In genomic region chr2:137729305-137729704, GRCh38 we compare ENCODE assay signal across 16 cellular contexts.
DNase-seq lines count a peak whose midpoint lies in the region; TF ChIP-seq lines count a peak whose summit lies in the region.
"Had no signal": no experiment of that assay in that cellular context is flagged by ENCODE, and none has a peak within 500 bp of the region (broad histone marks: within the 10 kb centered on the region; RNA-seq: fewer than 3 reads in every experiment).

No MANE protein-coding gene starts in this region.

- H3K9ac ChIP-seq in endodermal cell (ENCODE audit: extremely low read depth, low read length, poor library complexity, severe bottlenecking), result no peak overlapping the region

- H3K27ac Mint-ChIP-seq in endodermal cell, result no peak overlapping the region
- H3K27ac Mint-ChIP-seq in progenitor cell of endocrine pancreas, result peak overlapping the region; percentile 29
- H3K27ac Mint-ChIP-seq: CD8-positive, alpha-beta T cell had no signal

- H3K36me3 Mint-ChIP-seq in endodermal cell (ENCODE audit: low read depth) (peaks cover 4% of the 10 kb centered on the region), progenitor cell of endocrine pancreas (ENCODE audit: insufficient read depth) (peaks cover 4% of the 10 kb centered on the region)
- H3K36me3 Mint-ChIP-seq: CD8-positive, alpha-beta T cell had no signal

- no peaks in the 10 kb centered on the region for H3K36me3 ChIP-seq in endodermal cell (ENCODE audit: control insufficient read depth, insufficient read depth, low read length)
- H3K36me3 ChIP-seq: BE2C, HAP-1 had no signal

- WGBS in endodermal cell (ENCODE audit: insufficient coverage in 1 of 2, insufficient read length in 1 of 2), 2 experiments, result 56 to 60% methylated on average over 3 of the region's 3 CpGs

- H3K4me3 Mint-ChIP-seq in endodermal cell (no peak overlapping the region), progenitor cell of endocrine pancreas (ENCODE audit: low read depth) (no peak overlapping the region)
- H3K4me3 Mint-ChIP-seq: CD8-positive, alpha-beta T cell had no signal

- no peak overlapping the region for H3K27ac ChIP-seq in endodermal cell (ENCODE audit: low read depth, low read length)
- H3K27ac ChIP-seq: A549, C4-2B had no signal

- peaks cover 15% of the 10 kb centered on the region for H3K4me1 ChIP-seq in endodermal cell (ENCODE audit: control insufficient read depth, insufficient read depth, low read length)
- H3K4me1 ChIP-seq: A549, BE2C had no signal

- DNase-seq in NCI-H345 (lab: John Stamatoyannopoulos, UW) (peak; percentile 50), NCI-H69 (lab: John Stamatoyannopoulos, UW) (peak; percentile 9), endodermal cell (no peak), progenitor cell of endocrine pancreas (ENCODE audit: low spot score, unreplicated experiment) (no peak)
- DNase-seq in activated CD4-positive, alpha-beta T cell treated with anti-CD3 and anti-CD28 coated beads, Interleukin-2, amount 50 U/mL, for 48 hours, result no peak
- DNase-seq in stimulated activated CD4-positive, alpha-beta T cell treated with anti-CD3 and anti-CD28 coated beads, Interleukin-15, amount 100 ng/mL, for 24 hours, result no peak
- DNase-seq: BE2C; CD8-positive, alpha-beta T cell; COR-L47; DMS153; DMS79 treated with DMSO at 0.1 percent for 48 hours; EL; GOT3 had no signal

- H3K4me1 Mint-ChIP-seq in endodermal cell (peaks cover 42% of the 10 kb centered on the region), progenitor cell of endocrine pancreas (ENCODE audit: low read depth) (peaks cover 32% of the 10 kb centered on the region)

- no peaks in the 10 kb centered on the region for H3K27me3 ChIP-seq in endodermal cell (ENCODE audit: control insufficient read depth, insufficient read depth, low read length, poor library complexity, severe bottlenecking)
- H3K27me3 ChIP-seq: BE2C had no signal

- TF ChIP-seq CTCF in endodermal cell (conservative IDR thresholded peaks at IDR 0.05), result no peak
- no peak for TF ChIP-seq CTCF in progenitor cell of endocrine pancreas (IDR thresholded peaks at IDR 0.05; ENCODE audit: unreplicated experiment)

- H3K27me3 Mint-ChIP-seq in endodermal cell (ENCODE audit: insufficient read depth), result no peaks in the 10 kb centered on the region
- no peaks in the 10 kb centered on the region for H3K27me3 Mint-ChIP-seq in progenitor cell of endocrine pancreas

- peak overlapping the region; percentile 37 for H3K4me3 ChIP-seq in endodermal cell (ENCODE audit: low read length)
- H3K4me3 ChIP-seq: A549, HAP-1 had no signal

- H3K9me3 ChIP-seq in endodermal cell (ENCODE audit: control insufficient read depth, low read length), result peaks cover 20% of the 10 kb centered on the region
- H3K9me3 ChIP-seq: A549, BE2C had no signal

- H3K9me3 Mint-ChIP-seq in endodermal cell, result peaks cover 14% of the 10 kb centered on the region
- peaks cover 16% of the 10 kb centered on the region for H3K9me3 Mint-ChIP-seq in progenitor cell of endocrine pancreas (ENCODE audit: low read depth)

Comparison
In these comparisons a context has a peak if more than half of its experiments do, and no peak if none do; other contexts are left out.
1. DNase-seq: peak in NCI-H345 (single experiment) and NCI-H69 (single experiment); none in endodermal cell (single experiment), progenitor cell of endocrine pancreas (single experiment), activated CD4-positive, alpha-beta T cell treated with anti-CD3 and anti-CD28 coated beads, Interleukin-2, amount 50 U/mL, for 48 hours (0 of 2) and stimulated activated CD4-positive, alpha-beta T cell treated with anti-CD3 and anti-CD28 coated beads, Interleukin-15, amount 100 ng/mL, for 24 hours (single experiment).